Comparison of ENCODE assay signal across 2 cellular contexts in genomic region chr10:73888514-73888913, GRCh38.
TF ChIP-seq lines count a peak whose summit lies in the region.

No MANE protein-coding gene starts in this region.

TF ChIP-seq in WTC11, 78 proteins besides CTCF, POLR2A, EP300 and RAD21 (continues in another document):
- no peak for TF ChIP-seq NFYB (CRISPR knock-in tag; conservative IDR thresholded peaks at IDR 0.05; ENCODE audit: low read depth)
- TF ChIP-seq USF2 (CRISPR knock-in tag; IDR thresholded peaks at IDR 0.05), result no peak
- TF ChIP-seq ZNF219 (CRISPR knock-in tag; IDR thresholded peaks at IDR 0.05; ENCODE audit: borderline replicate concordance), result no peak
- TF ChIP-seq PREB (CRISPR knock-in tag; IDR thresholded peaks at IDR 0.05; ENCODE audit: borderline replicate concordance), result no peak
- TF ChIP-seq ZNF138 (CRISPR knock-in tag; conservative IDR thresholded peaks at IDR 0.05), result no peak
- no peak for TF ChIP-seq IRF2 (CRISPR knock-in tag; IDR thresholded peaks at IDR 0.05; ENCODE audit: borderline replicate concordance, low read depth)
- TF ChIP-seq RORB (CRISPR knock-in tag; IDR thresholded peaks at IDR 0.05), result no peak
- no peak for TF ChIP-seq ARID4B (CRISPR knock-in tag; IDR thresholded peaks at IDR 0.05; ENCODE audit: borderline replicate concordance)
- TF ChIP-seq CREM (CRISPR knock-in tag; IDR thresholded peaks at IDR 0.05), result no peak
- TF ChIP-seq ZNF416 (CRISPR knock-in tag; IDR thresholded peaks at IDR 0.05), result no peak
- TF ChIP-seq TCF7 (CRISPR knock-in tag; IDR thresholded peaks at IDR 0.05; ENCODE audit: low read depth), result no peak
- TF ChIP-seq ZNF263 (CRISPR knock-in tag; IDR thresholded peaks at IDR 0.05; ENCODE audit: low read depth), result no peak
- no peak for TF ChIP-seq ESRRA (CRISPR knock-in tag; IDR thresholded peaks at IDR 0.05; ENCODE audit: borderline replicate concordance)
- TF ChIP-seq AFF4 (CRISPR knock-in tag; IDR thresholded peaks at IDR 0.05; ENCODE audit: borderline replicate concordance), result no peak
- TF ChIP-seq TEAD1 (CRISPR knock-in tag; IDR thresholded peaks at IDR 0.05), result no peak

TF ChIP-seq in HepG2, 621 proteins besides CTCF, POLR2A, EP300 and RAD21:
- TF ChIP-seq SOX6 (IDR thresholded peaks at IDR 0.05), result no peak
- no peak for TF ChIP-seq SOX6 (CRISPR knock-in tag; IDR thresholded peaks at IDR 0.05)
- no peak for TF ChIP-seq ARID2 (CRISPR knock-in tag; IDR thresholded peaks at IDR 0.05; ENCODE audit: borderline replicate concordance)
- no peak for TF ChIP-seq MAZ (IDR thresholded peaks at IDR 0.05; ENCODE audit: borderline replicate concordance, low read depth, low read length)
- no peak for TF ChIP-seq MAZ (CRISPR knock-in tag; IDR thresholded peaks at IDR 0.05; ENCODE audit: low read depth)
